Comparison of ENCODE assay signal across 11 cellular contexts in the genomic region with DNA sequence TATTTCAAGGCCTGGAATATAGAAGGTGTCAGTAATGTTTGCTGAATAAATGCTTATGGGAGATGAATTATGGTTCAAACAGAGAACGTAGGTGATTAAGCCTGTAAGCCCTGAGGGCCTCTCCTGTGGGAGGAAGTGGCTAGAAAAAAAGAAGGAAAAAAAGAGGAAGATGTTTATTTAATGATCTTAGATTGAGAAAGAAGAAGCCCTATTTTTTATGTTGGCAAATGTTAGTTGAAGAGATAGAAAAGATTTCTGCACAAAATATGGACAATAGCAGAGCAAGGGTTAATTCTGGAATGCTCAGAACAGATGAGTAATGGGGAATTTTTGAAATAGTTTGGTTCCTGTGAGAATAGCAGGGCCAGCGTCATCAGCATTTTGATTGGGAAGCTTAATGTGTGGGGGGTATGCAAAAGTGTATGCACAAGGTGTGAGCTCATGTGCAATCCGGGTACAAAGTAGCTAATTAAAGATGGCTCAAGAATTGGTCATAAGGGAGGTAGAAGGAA.
DNase-seq lines count a peak whose midpoint lies in the region; ATAC-seq and TF ChIP-seq lines count a peak whose summit lies in the region.
"Had no signal": no experiment of that assay in that cellular context is flagged by ENCODE, and none has a peak within 500 bp of the region (broad histone marks: within the 10 kb centered on the region; RNA-seq: fewer than 3 reads in every experiment).

No MANE protein-coding gene starts in this region.

- peak; percentile 61; the same call in 1 of the 2 replicates for ATAC-seq in Panc1
- no peak for ATAC-seq in gastrocnemius medialis
- no peak for ATAC-seq in activated CD4-positive, alpha-beta T cell treated with anti-CD3 and anti-CD28 coated beads for 36 hours

- BruUV-seq in Panc1 (replicated peaks; lab: Mats Ljungman, UMichigan), result no TSS peak

- TF ChIP-seq CTCF in Panc1 (IDR thresholded peaks at IDR 0.05), result no peak
- no peak for TF ChIP-seq CTCF in gastrocnemius medialis (IDR thresholded peaks at IDR 0.05 in 4 of 5, conservative IDR thresholded peaks at IDR 0.05 in 1 of 5)

- in situ Hi-C loops in Panc1 (cut with HindIII; ENCODE audit: low pct_unique_long_range_greater_than_20kb, low sequenced_read_pairs) (no loop called here), gastrocnemius medialis (cut with MboI; ENCODE audit: low sequenced_read_pairs in 4 of 4) (no loop called here)

- H3K4me1 ChIP-seq in Panc1 (ENCODE audit: control insufficient read depth, insufficient read depth, low read length) (peaks cover 15% of the 10 kb centered on the region), gastrocnemius medialis (peaks cover 78 to 99% of the 10 kb centered on the region in 2 donors)

- H3K9me3 ChIP-seq in Panc1 (ENCODE audit: control insufficient read depth, insufficient read depth, low read depth, low read length) (no peaks in the 10 kb centered on the region), gastrocnemius medialis (no peaks in the 10 kb centered on the region)

- no peaks in the 10 kb centered on the region for H3K9me3 Mint-ChIP-seq in activated CD4-positive, alpha-beta T cell treated with anti-CD3 and anti-CD28 coated beads for 36 hours (ENCODE audit: low read depth)
- H3K9me3 Mint-ChIP-seq: activated naive CD4-positive, alpha-beta T cell treated with anti-CD3 and anti-CD28 coated beads, Interleukin-2, amount 50 U/mL, for 24 hours; nephron had no signal

- DNase-seq in HCEC 1CT (peak; percentile 90), Panc1 (ENCODE audit: low read depth, low spot score) (no peak), epithelial cell of prostate (ENCODE audit: low read depth, low spot score) (peak; percentile 22), gastrocnemius medialis (no peak), substantia nigra (lab: John Stamatoyannopoulos, UW) (no peak), RPMI8226 (no peak)
- DNase-seq in activated CD4-positive, alpha-beta T cell treated with anti-CD3 and anti-CD28 coated beads for 36 hours, result no peak
- DNase-seq in stimulated activated CD4-positive, alpha-beta T cell treated with anti-CD3 and anti-CD28 coated beads, Interleukin-4, amount 100 ng/mL, for 4 hours, result no peak
- DNase-seq: NCI-H2227 treated with DMSO at 0.1 percent for 48 hours had no signal

- H3K27me3 ChIP-seq in Panc1 (ENCODE audit: control insufficient read depth, insufficient read depth, low read length), result no peaks in the 10 kb centered on the region
- H3K27me3 ChIP-seq in gastrocnemius medialis, result no peaks in the 10 kb centered on the region

- H3K27ac ChIP-seq in Panc1 (ENCODE audit: low read length) (0 out of 2 replicates have a peak overlapping the region, but pooled peaks have one; percentile 24), epithelial cell of prostate (peak overlapping the region; percentile 95), gastrocnemius medialis (peak overlapping the region; percentile 78 to 87 (median 82)), substantia nigra (ENCODE audit: low read depth, low read length, poor library complexity, severe bottlenecking) (no peak overlapping the region)

- H3K4me3 ChIP-seq in Panc1 (ENCODE audit: low read depth in 2 of 2, low read length in 2 of 2) (no peak overlapping the region), gastrocnemius medialis (no peak overlapping the region)

- no peak overlapping the region for H3K27ac Mint-ChIP-seq in activated CD4-positive, alpha-beta T cell treated with anti-CD3 and anti-CD28 coated beads for 36 hours
- H3K27ac Mint-ChIP-seq: activated naive CD4-positive, alpha-beta T cell treated with anti-CD3 and anti-CD28 coated beads, Interleukin-2, amount 50 U/mL, for 24 hours had no signal

- no peak for TF ChIP-seq POLR2A in gastrocnemius medialis (IDR thresholded peaks at IDR 0.05)

- H3K27me3 Mint-ChIP-seq in activated CD4-positive, alpha-beta T cell treated with anti-CD3 and anti-CD28 coated beads for 36 hours, result peaks cover 11% of the 10 kb centered on the region

- CTCF ChIA-PET in Panc1 (lab: Charles Lee), result no interaction called here
- CTCF ChIA-PET in activated CD4-positive, alpha-beta T cell treated with anti-CD3 and anti-CD28 coated beads for 36 hours (lab: Charles Lee), result interaction anchor here (0.6 kb wide), 1 partner anchor 456 kb away, joined by 3 read pairs; no protein-coding TSS in a partner anchor

- POLR2A ChIA-PET in Panc1 (lab: Charles Lee), result no interaction called here
- POLR2A ChIA-PET in activated CD4-positive, alpha-beta T cell treated with anti-CD3 and anti-CD28 coated beads for 36 hours (lab: Charles Lee), result no interaction called here

- H3K36me3 ChIP-seq in Panc1 (ENCODE audit: control insufficient read depth, insufficient read depth, low read length) (no peaks in the 10 kb centered on the region), gastrocnemius medialis (peaks cover 0 to 3% of the 10 kb centered on the region in 2 donors)

- no peaks in the 10 kb centered on the region for H3K36me3 Mint-ChIP-seq in activated CD4-positive, alpha-beta T cell treated with anti-CD3 and anti-CD28 coated beads for 36 hours (ENCODE audit: low read depth)
- H3K36me3 Mint-ChIP-seq: activated naive CD4-positive, alpha-beta T cell treated with anti-CD3 and anti-CD28 coated beads, Interleukin-2, amount 50 U/mL, for 24 hours had no signal

- intact Hi-C loops in Panc1 (cut with micrococcal nuclease; ENCODE audit: unreplicated experiment), result no loop called here
- intact Hi-C loops in gastrocnemius medialis (cut with DNase I; ENCODE audit: low total_unique reads), result loop anchor here (5.0 kb wide), 1 partner anchor 73 kb away; no protein-coding TSS in a partner anchor
- intact Hi-C loops in activated CD4-positive, alpha-beta T cell treated with anti-CD3 and anti-CD28 coated beads for 36 hours (cut with DNase I, micrococcal nuclease), result no loop called here

- H3K4me1 Mint-ChIP-seq in activated CD4-positive, alpha-beta T cell treated with anti-CD3 and anti-CD28 coated beads for 36 hours, result peaks cover 6% of the 10 kb centered on the region
- H3K4me1 Mint-ChIP-seq: activated naive CD4-positive, alpha-beta T cell treated with anti-CD3 and anti-CD28 coated beads, Interleukin-2, amount 50 U/mL, for 24 hours had no signal

- no peak overlapping the region for H3K4me3 Mint-ChIP-seq in activated CD4-positive, alpha-beta T cell treated with anti-CD3 and anti-CD28 coated beads for 36 hours
- H3K4me3 Mint-ChIP-seq: activated naive CD4-positive, alpha-beta T cell treated with anti-CD3 and anti-CD28 coated beads, Interleukin-2, amount 50 U/mL, for 24 hours had no signal

Comparison
In these comparisons a context has a peak if more than half of its experiments do, and no peak if none do; other contexts are left out.
1. DNase-seq: peak in HCEC 1CT (single experiment) and epithelial cell of prostate (single experiment); none in Panc1 (single experiment), gastrocnemius medialis (0 of 2), substantia nigra (0 of 49), RPMI8226 (single experiment), activated CD4-positive, alpha-beta T cell treated with anti-CD3 and anti-CD28 coated beads for 36 hours (single experiment) and stimulated activated CD4-positive, alpha-beta T cell treated with anti-CD3 and anti-CD28 coated beads, Interleukin-4, amount 100 ng/mL, for 4 hours (0 of 2).